Comparison of ENCODE assay signal across 8 cellular contexts in genomic region chr5:127564002-127564769, GRCh38. TPM values are rescaled to one million over a fixed set of nuclear protein-coding genes. Genes with fewer than 3 reads are reported as not detected.
DNase-seq lines count a peak whose midpoint lies in the region; ATAC-seq, FAIRE-seq and TF ChIP-seq lines count a peak whose summit lies in the region.

No MANE protein-coding gene starts in this region.

- 0 out of 2 replicates have a peak, but pooled peaks have one; percentile 23 for TF ChIP-seq RAD21 in HepG2 (CRISPR knock-in tag; IDR thresholded peaks at IDR 0.05)

- H3K4me3 ChIP-seq in SU-DHL-6 (ENCODE audit: insufficient read depth, low read length, poor library complexity, severe bottlenecking) (no peak overlapping the region), HepG2 (replicated peaks in 1 of 3; ENCODE audit: insufficient read depth in 1 of 3, low read depth in 2 of 3, low read length in 3 of 3) (no peak overlapping the region)

- H3K4me3 Mint-ChIP-seq in central memory CD8-positive, alpha-beta T cell: no peak overlapping the region

- peak; percentile 75 for TF ChIP-seq CTCF in GM12873 (IDR thresholded peaks at IDR 0.05; ENCODE audit: insufficient read depth, low read depth, low read length, missing control alignments)
- TF ChIP-seq CTCF in SU-DHL-6 (IDR thresholded peaks at IDR 0.05; ENCODE audit: insufficient read depth, low read length, poor library complexity, severe bottlenecking): peak; percentile 55
- TF ChIP-seq CTCF in HepG2 (CRISPR knock-in tag; IDR thresholded peaks at IDR 0.05): peak; percentile 80

- no peaks in the 10 kb centered on the region for H3F3A ChIP-seq in SU-DHL-6 (ENCODE audit: insufficient read depth)

- intact Hi-C loops in HepG2 (cut with micrococcal nuclease; ENCODE audit: unreplicated experiment): loop anchor here (1.0 to 10.0 kb wide), 3 partner anchors 314 to 1111 kb away; no protein-coding TSS in a partner anchor

- CTCF ChIA-PET in HepG2 (lab: Yijun Ruan, JAX; ENCODE audit: low intra/inter-chr PET ratio, low total read pairs): interaction anchor here (0.7 to 2.0 kb wide), 3 partner anchors 636 to 935 kb away, joined by 3 to 13 read pairs (median 4); no protein-coding TSS in a partner anchor

- peak; percentile 51 for DNase-seq in NCI-H1105 treated with DMSO at 0.1 percent for 48 hours (lab: John Stamatoyannopoulos, UW)
- DNase-seq in central memory CD8-positive, alpha-beta T cell (ENCODE audit: low spot score in 2 of 2): peak in 1 of 2 donors; percentile 36
- DNase-seq in HepG2 (ENCODE audit: low spot score): peak; percentile 57
- DNase-seq in stimulated activated CD8-positive, alpha-beta memory T cell treated with anti-CD3 and anti-CD28 coated beads, Interleukin-12 subunit alpha, Interleukin-12 subunit beta, amount 100 ng/mL, for 24 hours (ENCODE audit: extremely low read depth): peak; percentile 3

- H3K27ac ChIP-seq in SU-DHL-6 (ENCODE audit: low read depth, low read length) (no peak overlapping the region), HepG2 (ENCODE audit: extremely low read length, insufficient read depth, low read length) (no peak overlapping the region)

- POLR2A ChIA-PET in HepG2 (lab: Yijun Ruan, JAX): no interaction called here

- H3K9me3 ChIP-seq in SU-DHL-6 (ENCODE audit: insufficient read depth, low read length) (no peaks in the 10 kb centered on the region), HepG2 (ENCODE audit: low read length) (no peaks in the 10 kb centered on the region)

- H3K27me3 Mint-ChIP-seq in central memory CD8-positive, alpha-beta T cell: peaks cover 40% of the 10 kb centered on the region

- H3K4me2 ChIP-seq in SU-DHL-6 (ENCODE audit: low read depth, low read length, poor library complexity, severe bottlenecking) (no peak overlapping the region), HepG2 (ENCODE audit: low read depth, low read length) (no peak overlapping the region)

- H3K4me1 Mint-ChIP-seq in central memory CD8-positive, alpha-beta T cell: peaks cover 11% of the 10 kb centered on the region

- H3K36me3 Mint-ChIP-seq in central memory CD8-positive, alpha-beta T cell (ENCODE audit: insufficient read depth): peaks cover 1% of the 10 kb centered on the region

- no peaks in the 10 kb centered on the region for H3K36me3 ChIP-seq in SU-DHL-6 (ENCODE audit: low read length)
- H3K36me3 ChIP-seq in HepG2 (replicated peaks in 1 of 2; ENCODE audit: control insufficient read depth in 1 of 2, insufficient read depth in 2 of 2, low read length in 2 of 2): no peaks in the 10 kb centered on the region

- no peaks in the 10 kb centered on the region for H3K9me2 ChIP-seq in SU-DHL-6 (replicated peaks; ENCODE audit: insufficient read depth, low read length)

- TF ChIP-seq EP300 in HepG2 (IDR thresholded peaks at IDR 0.05; ENCODE audit: low read depth in 2 of 2, low read length in 2 of 2) (no peak), HepG2 (CRISPR knock-in tag; IDR thresholded peaks at IDR 0.05; ENCODE audit: borderline replicate concordance) (no peak)

- no peak for TF ChIP-seq POLR2A in HepG2 (IDR thresholded peaks at IDR 0.05; ENCODE audit: insufficient read depth in 1 of 2, low read depth in 2 of 2, low read length in 2 of 2)

- BruUV-seq in HepG2 (replicated peaks; lab: Mats Ljungman, UMichigan): no TSS peak

- in situ Hi-C loops in HepG2 (cut with HindIII; ENCODE audit: extremely low pct_ligation_motif_present, low pct_unique_long_range_greater_than_20kb): loop anchor here (5.0 to 25.0 kb wide), 2 partner anchors 638 to 1523 kb away; partner anchors contain the start of gene ISOC1

- H3K27me3 ChIP-seq in SU-DHL-6 (ENCODE audit: low read length) (no peaks in the 10 kb centered on the region), HepG2 (ENCODE audit: control insufficient read depth in 1 of 2, insufficient read depth in 2 of 2, low read length in 2 of 2) (peaks cover 0 to 3% of the 10 kb centered on the region in 2 experiments; a peak in 2 of 5 replicates)

- H3K79me2 ChIP-seq in SU-DHL-6 (ENCODE audit: insufficient read depth, low read length): no peaks in the 10 kb centered on the region
- H3K79me2 ChIP-seq in HepG2 (ENCODE audit: insufficient read depth, low read length): no peaks in the 10 kb centered on the region

- 50% methylated on average over 2 of the region's 2 CpGs for WGBS in HepG2 (ENCODE audit: low lambda C conversion rate)

- H2AFZ ChIP-seq in SU-DHL-6 (ENCODE audit: low read depth, low read length, severe bottlenecking): no peak overlapping the region
- no peak overlapping the region for H2AFZ ChIP-seq in HepG2 (ENCODE audit: low read length)

- H3K27ac Mint-ChIP-seq in central memory CD8-positive, alpha-beta T cell (ENCODE audit: low read depth): no peak overlapping the region

- no peak overlapping the region for H3K9ac ChIP-seq in SU-DHL-6 (ENCODE audit: low read length)
- no peak overlapping the region for H3K9ac ChIP-seq in HepG2 (ENCODE audit: insufficient read depth, low read depth, low read length)

- no peaks in the 10 kb centered on the region for H3K4me1 ChIP-seq in HepG2 (ENCODE audit: insufficient read depth, low read length)

- peak; percentile 42 for ATAC-seq in HG02610 (IDR thresholded peaks at IDR 0.05; ENCODE audit: unreplicated experiment)
- ATAC-seq in central memory CD8-positive, alpha-beta T cell (replicated peaks; ENCODE audit: extremely low read depth, poor library complexity, severe bottlenecking): peak; percentile 68
- peak; percentile 85 for ATAC-seq in HepG2

- no peaks in the 10 kb centered on the region for H3K9me3 Mint-ChIP-seq in central memory CD8-positive, alpha-beta T cell

- H4K20me1 ChIP-seq in SU-DHL-6 (ENCODE audit: low read depth, low read length) (no peaks in the 10 kb centered on the region), HepG2 (ENCODE audit: insufficient read depth, low read length) (no peaks in the 10 kb centered on the region)

- FAIRE-seq in A204.1 (lab: Jason Lieb, UNC) (peak; percentile 95), HepG2 (lab: Jason Lieb, UNC) (peak; percentile 68)

TF ChIP-seq in HepG2, 621 proteins besides CTCF, POLR2A, EP300 and RAD21:
- TF ChIP-seq ZNF883 (CRISPR knock-in tag; IDR thresholded peaks at IDR 0.05; ENCODE audit: not compliant biosample characterization): no peak
- TF ChIP-seq ZGPAT (CRISPR knock-in tag; IDR thresholded peaks at IDR 0.05): 0 out of 2 replicates have a peak, but pooled peaks have one; percentile 24
- TF ChIP-seq STAG1 (CRISPR knock-in tag; IDR thresholded peaks at IDR 0.05): peak; percentile 82
- TF ChIP-seq SMC3 (IDR thresholded peaks at IDR 0.05; ENCODE audit: low read length): 0 out of 2 replicates have a peak, but pooled peaks have one; percentile 37

RNA-seq across cellular contexts. Expression of gene PRRC1, which starts 46.7 kb away (rescaled TPM):
- total RNA-seq in HepG2 (2016; rRNA removed; fragmentation: Illumina TruSeq; extraction: Trizol): 51.9 and 86.7 TPM in 2 replicates
- 6.9 and 8.1 TPM in 2 replicates for total RNA-seq in HepG2 (2016; cell fraction: cytosol; rRNA removed; fragmentation: Illumina TruSeq; extraction: Trizol; ENCODE audit: low read depth)
- total RNA-seq in HepG2 (2016; cell fraction: insoluble cytoplasmic fraction; rRNA removed; fragmentation: Illumina TruSeq; extraction: Trizol): 54.9 and 90.6 TPM in 2 replicates
- 21.7 and 24.5 TPM in 2 replicates for total RNA-seq in HepG2 (2016; cell fraction: membrane; rRNA removed; fragmentation: Illumina TruSeq; extraction: Trizol)
- total RNA-seq in HepG2 (2016; cell fraction: nucleus; rRNA removed; fragmentation: Illumina TruSeq; extraction: Trizol): 52.8 and 60.1 TPM in 2 replicates
- polyA plus RNA-seq in HepG2 (2011; rRNA removed): 35.6 and 48.5 TPM in 2 replicates
- 30.9 and 35.4 TPM in 2 replicates for polyA plus RNA-seq in HepG2 (2011; cell fraction: cytosol; rRNA removed)
- 30.6 and 35.0 TPM in 2 replicates for polyA plus RNA-seq in HepG2 (2011; cell fraction: nucleus; rRNA removed)
- polyA plus RNA-seq in HepG2 (2012): 33.3 and 37.5 TPM in 2 replicates
- 4.3 and 4.4 TPM in 2 replicates for polyA plus RNA-seq in HepG2 (2016; cell fraction: cytosol; fragmentation: Illumina TruSeq; extraction: Trizol; ENCODE audit: low read depth)
- 82.0 and 92.5 TPM in 2 replicates for polyA plus RNA-seq in HepG2 (2016; cell fraction: insoluble cytoplasmic fraction; fragmentation: Illumina TruSeq; extraction: Trizol; ENCODE audit: low read depth)
- 10.4 and 12.0 TPM in 2 replicates for polyA plus RNA-seq in HepG2 (2016; cell fraction: membrane; fragmentation: Illumina TruSeq; extraction: Trizol; ENCODE audit: low read depth)
- polyA plus RNA-seq in HepG2 (2016; cell fraction: nucleus; fragmentation: Illumina TruSeq; extraction: Trizol; ENCODE audit: insufficient read depth, low read depth): 56.8 and 58.4 TPM in 2 replicates
- polyA minus RNA-seq in HepG2 (2011; rRNA and poly(A)+ RNA removed; ENCODE audit: low replicate concordance): 104 and 160 TPM in 2 replicates
- polyA minus RNA-seq in HepG2 (2011; cell fraction: cytosol; rRNA and poly(A)+ RNA removed): 50.1 and 53.5 TPM in 2 replicates
- polyA minus RNA-seq in HepG2 (2011; cell fraction: nucleus; rRNA and poly(A)+ RNA removed): 87.8 and 115 TPM in 2 replicates
